Comparison of ENCODE assay signal across 8 cellular contexts in genomic region chr20:23257848-23258746, GRCh38.
DNase-seq lines count a peak whose midpoint lies in the region; ATAC-seq and TF ChIP-seq lines count a peak whose summit lies in the region.

No MANE protein-coding gene starts in this region.

- H3K4me1 Mint-ChIP-seq in activated naive CD4-positive, alpha-beta T cell treated with anti-CD3 and anti-CD28 coated beads for 36 hours (ENCODE audit: low read depth): no peaks in the 10 kb centered on the region

- no peaks in the 10 kb centered on the region for H3K36me3 ChIP-seq in mammary epithelial cell (ENCODE audit: insufficient read depth, low read length)

- H3K4me2 ChIP-seq in mammary epithelial cell (ENCODE audit: insufficient read depth, low read depth, low read length): peak overlapping the region; percentile 12

- CTCF ChIA-PET in mammary epithelial cell (lab: Charles Lee; ENCODE audit: low non-redundant PET): interaction anchor here (0.5 kb wide), 1 partner anchor 574 kb away, joined by 5 read pairs; no protein-coding TSS in a partner anchor
- CTCF ChIA-PET in activated naive CD4-positive, alpha-beta T cell treated with anti-CD3 and anti-CD28 coated beads for 36 hours (lab: Charles Lee): no interaction called here

- peak overlapping the region; percentile 49 for H2AFZ ChIP-seq in mammary epithelial cell (ENCODE audit: low read depth, low read length)

- dilution Hi-C loops in mammary epithelial cell (cut with HindIII; ENCODE audit: low sequenced_read_pairs): no loop called here

- no peaks in the 10 kb centered on the region for H3K79me2 ChIP-seq in mammary epithelial cell (ENCODE audit: insufficient read depth, low read length)

- no peak overlapping the region for H3K9ac ChIP-seq in mammary epithelial cell (ENCODE audit: insufficient read depth, low read length)

- no peak for ATAC-seq in GM21390 (IDR thresholded peaks at IDR 0.05; ENCODE audit: unreplicated experiment)
- no peak for ATAC-seq in HG02798 (IDR thresholded peaks at IDR 0.05; ENCODE audit: poor library complexity, unreplicated experiment)

- peak; percentile 84 for DNase-seq in AG10803 (ENCODE audit: low read depth)
- DNase-seq in NCI-H1105 treated with DMSO at 0.1 percent for 48 hours (lab: John Stamatoyannopoulos, UW): peak; percentile 84
- DNase-seq in mammary epithelial cell: peak; percentile 78
- DNase-seq in lung microvascular endothelial cell (ENCODE audit: low read depth in 2 of 2): peak; percentile 96 to 98
- DNase-seq in effector CD8-positive, alpha-beta T cell (lab: John Stamatoyannopoulos, UW): no peak
- DNase-seq in activated naive CD4-positive, alpha-beta T cell treated with anti-CD3 and anti-CD28 coated beads for 36 hours: no peak

- TF ChIP-seq CTCF in AG10803 (conservative IDR thresholded peaks at IDR 0.05; ENCODE audit: low read length): no peak
- no peak for TF ChIP-seq CTCF in mammary epithelial cell (conservative IDR thresholded peaks at IDR 0.05 in 1 of 2, IDR thresholded peaks at IDR 0.05 in 1 of 2; ENCODE audit: extremely low read depth in 1 of 2, insufficient read depth in 1 of 2, low read depth in 1 of 2, low read length in 2 of 2)

- no peak overlapping the region for H3K4me3 Mint-ChIP-seq in activated naive CD4-positive, alpha-beta T cell treated with anti-CD3 and anti-CD28 coated beads for 36 hours

- TSS peak; percentile 100 for BruUV-seq in mammary epithelial cell (replicated peaks; lab: Mats Ljungman, UMichigan)

- H3K36me3 Mint-ChIP-seq in activated naive CD4-positive, alpha-beta T cell treated with anti-CD3 and anti-CD28 coated beads for 36 hours (ENCODE audit: low read depth): no peaks in the 10 kb centered on the region

- peak overlapping the region; percentile 3 for H3K27ac ChIP-seq in mammary epithelial cell (ENCODE audit: insufficient read depth, low read depth, low read length)

- H3K9me3 Mint-ChIP-seq in activated naive CD4-positive, alpha-beta T cell treated with anti-CD3 and anti-CD28 coated beads for 36 hours: no peaks in the 10 kb centered on the region

- peaks cover 22% of the 10 kb centered on the region for H3K4me1 ChIP-seq in mammary epithelial cell (ENCODE audit: insufficient read depth, low read length)

- no peaks in the 10 kb centered on the region for H3K27me3 ChIP-seq in mammary epithelial cell (ENCODE audit: insufficient read depth, low read length)

- in situ Hi-C loops in mammary epithelial cell (cut with MboI; ENCODE audit: low sequenced_read_pairs in 2 of 2): no loop called here

- peaks cover 9% of the 10 kb centered on the region for H3K27me3 Mint-ChIP-seq in activated naive CD4-positive, alpha-beta T cell treated with anti-CD3 and anti-CD28 coated beads for 36 hours (ENCODE audit: low read depth)

- no peak overlapping the region for H3K27ac Mint-ChIP-seq in activated naive CD4-positive, alpha-beta T cell treated with anti-CD3 and anti-CD28 coated beads for 36 hours

- no peaks in the 10 kb centered on the region for H3K9me3 ChIP-seq in mammary epithelial cell (replicated peaks; ENCODE audit: insufficient read depth, low read length)

- no peaks in the 10 kb centered on the region for H4K20me1 ChIP-seq in mammary epithelial cell (ENCODE audit: insufficient read depth, low read length)

- H3K4me3 ChIP-seq in AG10803 (ENCODE audit: low read length) (no peak overlapping the region), mammary epithelial cell (replicated peaks in 1 of 3; ENCODE audit: insufficient read depth in 1 of 3, low read depth in 2 of 3, low read length in 3 of 3) (no peak overlapping the region)

- 71% methylated on average over 8 of the region's 8 CpGs for WGBS in mammary epithelial cell (ENCODE audit: low coverage, missing lambda C conversion rate)

- intact Hi-C loops in mammary epithelial cell (cut with micrococcal nuclease): loop anchor here (10.0 kb wide), 1 partner anchor 87 kb away; no protein-coding TSS in a partner anchor
- intact Hi-C loops in activated naive CD4-positive, alpha-beta T cell treated with anti-CD3 and anti-CD28 coated beads for 36 hours (cut with micrococcal nuclease): no loop called here

Comparison
In these comparisons a context has a peak if more than half of its experiments do, and no peak if none do; other contexts are left out.
1. DNase-seq: peak in AG10803 (single experiment), NCI-H1105 treated with DMSO at 0.1 percent for 48 hours (single experiment), mammary epithelial cell (single experiment) and lung microvascular endothelial cell (2 of 2); none in effector CD8-positive, alpha-beta T cell (single experiment) and activated naive CD4-positive, alpha-beta T cell treated with anti-CD3 and anti-CD28 coated beads for 36 hours (single experiment).